ENCODE assay signal across 34 cellular contexts in the genomic region with DNA sequence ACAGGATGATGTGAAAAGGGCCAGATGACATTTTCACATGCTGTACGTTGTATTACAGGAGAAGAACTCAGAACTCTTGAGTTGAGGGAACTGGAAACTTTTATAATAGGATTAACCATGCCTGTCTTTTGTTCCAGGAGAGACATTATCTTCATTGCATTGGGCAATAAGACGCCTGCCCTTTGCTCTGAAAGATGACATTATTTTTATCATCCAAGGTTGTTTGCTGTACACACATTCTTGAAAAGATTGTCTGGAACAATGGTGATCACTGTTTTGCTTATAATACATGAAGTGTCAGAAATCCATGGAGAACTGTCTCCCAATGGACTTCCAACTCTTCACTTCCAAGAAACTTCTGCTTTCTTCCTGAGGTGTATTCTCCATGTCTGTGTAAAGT.
DNase-seq lines count a peak whose midpoint lies in the region; ATAC-seq, FAIRE-seq and TF ChIP-seq lines count a peak whose summit lies in the region.
"Had no signal": no experiment of that assay in that cellular context is flagged by ENCODE, and none has a peak within 500 bp of the region (broad histone marks: within the 10 kb centered on the region; RNA-seq: fewer than 3 reads in every experiment).

No MANE protein-coding gene starts in this region.

- H3K27ac ChIP-seq in HepG2 (ENCODE audit: extremely low read length, insufficient read depth, low read length) (no peak overlapping the region), right lobe of liver (no peak overlapping the region), hepatocyte (peak overlapping the region; percentile 39), foreskin keratinocyte (no peak overlapping the region)
- H3K27ac ChIP-seq: 22Rv1; A549; BLaER1; BLaER1 treated with 17β-estradiol and CSF1 and Interleukin-3, amounts not matched to agents 10 nM and 100 nM; C4-2B had no signal

- H2AFZ ChIP-seq in HepG2 (ENCODE audit: low read length) (no peak overlapping the region), hepatocyte (no peak overlapping the region)

- TF ChIP-seq CTCF in HepG2 (CRISPR knock-in tag; IDR thresholded peaks at IDR 0.05) (no peak), right lobe of liver (IDR thresholded peaks at IDR 0.05) (no peak), Caco-2 (IDR thresholded peaks at IDR 0.05; ENCODE audit: insufficient read depth in 1 of 2, low read depth in 1 of 2, low read length in 1 of 2, severe bottlenecking in 1 of 2, unreplicated experiment in 1 of 2) (no peak), hepatocyte (IDR thresholded peaks at IDR 0.05; ENCODE audit: poor library complexity) (no peak), foreskin keratinocyte (conservative IDR thresholded peaks at IDR 0.05) (no peak)

- no TSS peak for BruUV-seq in HepG2 (replicated peaks; lab: Mats Ljungman, UMichigan)
- no TSS peak for BruUV-seq in Caco-2 (replicated peaks; lab: Mats Ljungman, UMichigan)

- no peak overlapping the region for H3K9ac ChIP-seq in HepG2 (ENCODE audit: insufficient read depth, low read depth, low read length)
- H3K9ac ChIP-seq: BLaER1; BLaER1 treated with 17β-estradiol and CSF1 and Interleukin-3, amounts not matched to agents 10 nM and 100 nM had no signal

- H3K27me3 Mint-ChIP-seq in Caco-2 (ENCODE audit: insufficient read depth, unreplicated experiment): no peaks in the 10 kb centered on the region
- H3K27me3 Mint-ChIP-seq: CD4-positive, CD25-positive, alpha-beta regulatory T cell had no signal

- H3K4me1 ChIP-seq in HepG2 (ENCODE audit: insufficient read depth, low read length): peaks cover 56% of the 10 kb centered on the region
- peaks cover 0 to 11% (median 5%) of the 10 kb centered on the region in 4 donors for H3K4me1 ChIP-seq in right lobe of liver
- peaks cover 60% of the 10 kb centered on the region for H3K4me1 ChIP-seq in Caco-2
- H3K4me1 ChIP-seq in hepatocyte (ENCODE audit: insufficient read depth): peaks cover 19% of the 10 kb centered on the region
- no peaks in the 10 kb centered on the region for H3K4me1 ChIP-seq in foreskin keratinocyte
- H3K4me1 ChIP-seq: A549, BE2C had no signal

- H3K9me3 Mint-ChIP-seq in Caco-2 (ENCODE audit: unreplicated experiment): peaks cover 12% of the 10 kb centered on the region

- H4K20me1 ChIP-seq in HepG2 (ENCODE audit: insufficient read depth, low read length): no peaks in the 10 kb centered on the region
- H4K20me1 ChIP-seq in hepatocyte (ENCODE audit: insufficient read depth, poor library complexity, severe bottlenecking): no peaks in the 10 kb centered on the region
- H4K20me1 ChIP-seq: BLaER1; BLaER1 treated with 17β-estradiol and CSF1 and Interleukin-3, amounts not matched to agents 10 nM and 100 nM had no signal

- TF ChIP-seq EP300 in HepG2 (IDR thresholded peaks at IDR 0.05; ENCODE audit: low read depth in 2 of 2, low read length in 2 of 2) (no peak), HepG2 (CRISPR knock-in tag; IDR thresholded peaks at IDR 0.05; ENCODE audit: borderline replicate concordance) (no peak)

- H3K36me3 Mint-ChIP-seq in Caco-2 (ENCODE audit: insufficient read depth, unreplicated experiment): peaks cover 8% of the 10 kb centered on the region
- H3K36me3 Mint-ChIP-seq: CD14-positive monocyte; CD4-positive, alpha-beta memory T cell; CD4-positive, CD25-positive, alpha-beta regulatory T cell; CD8-positive, alpha-beta memory T cell; CD8-positive, alpha-beta T cell had no signal

- ATAC-seq in HepG2 (no peak), right lobe of liver (no peak), foreskin keratinocyte (no peak)
- ATAC-seq: A549; CD8-positive, alpha-beta T cell had no signal

- POLR2A ChIA-PET in HepG2 (lab: Yijun Ruan, JAX): no interaction called here
- POLR2A ChIA-PET in Caco-2 (lab: Charles Lee): no interaction called here

- 21% methylated on average over 2 of the region's 2 CpGs for WGBS in HepG2 (ENCODE audit: low lambda C conversion rate)
- 65% methylated on average over 2 of the region's 2 CpGs for WGBS in right lobe of liver (ENCODE audit: insufficient coverage, low coverage, low lambda C conversion rate, missing lambda C conversion rate)
- WGBS in hepatocyte (ENCODE audit: low lambda C conversion rate, missing lambda C conversion rate): 56% methylated on average over 2 of the region's 2 CpGs

- intact Hi-C loops in HepG2 (cut with micrococcal nuclease; ENCODE audit: unreplicated experiment): no loop called here
- intact Hi-C loops in right lobe of liver (cut with DNase I): no loop called here
- intact Hi-C loops in Caco-2 (cut with micrococcal nuclease; ENCODE audit: unreplicated experiment): no loop called here

- H3K4me3 ChIP-seq in HepG2 (replicated peaks in 1 of 3; ENCODE audit: insufficient read depth in 1 of 3, low read depth in 2 of 3, low read length in 3 of 3): no peak overlapping the region
- no peak overlapping the region for H3K4me3 ChIP-seq in right lobe of liver
- no peak overlapping the region for H3K4me3 ChIP-seq in Caco-2 (ENCODE audit: low read depth, low read length)
- no peak overlapping the region for H3K4me3 ChIP-seq in hepatocyte
- H3K4me3 ChIP-seq: A549; BLaER1; BLaER1 treated with 17β-estradiol and CSF1 and Interleukin-3, amounts not matched to agents 10 nM and 100 nM had no signal

- no peaks in the 10 kb centered on the region for H3K79me2 ChIP-seq in HepG2 (ENCODE audit: insufficient read depth, low read length)
- H3K79me2 ChIP-seq in hepatocyte: no peaks in the 10 kb centered on the region

- H3K27me3 ChIP-seq in HepG2 (ENCODE audit: control insufficient read depth in 1 of 2, insufficient read depth in 2 of 2, low read length in 2 of 2): peaks cover 0 to 4% of the 10 kb centered on the region in 2 experiments; a peak in 2 of 5 replicates
- no peaks in the 10 kb centered on the region for H3K27me3 ChIP-seq in right lobe of liver
- H3K27me3 ChIP-seq in Caco-2 (replicated peaks; ENCODE audit: control insufficient read depth, insufficient read depth, low read length): no peaks in the 10 kb centered on the region
- no peaks in the 10 kb centered on the region for H3K27me3 ChIP-seq in hepatocyte
- H3K27me3 ChIP-seq in foreskin keratinocyte: no peaks in the 10 kb centered on the region
- H3K27me3 ChIP-seq: BE2C; BLaER1; BLaER1 treated with 17β-estradiol and CSF1 and Interleukin-3, amounts not matched to agents 10 nM and 100 nM had no signal

- in situ Hi-C loops in HepG2 (cut with HindIII; ENCODE audit: extremely low pct_ligation_motif_present, low pct_unique_long_range_greater_than_20kb): no loop called here

- H3K4me3 Mint-ChIP-seq in Caco-2 (ENCODE audit: unreplicated experiment): no peak overlapping the region
- H3K4me3 Mint-ChIP-seq: B cell; CD14-positive monocyte; CD4-positive, alpha-beta memory T cell; CD4-positive, alpha-beta T cell; CD4-positive, CD25-positive, alpha-beta regulatory T cell; CD8-positive, alpha-beta memory T cell; CD8-positive, alpha-beta T cell had no signal

- peaks cover 20% of the 10 kb centered on the region; the same call in 1 of the 2 replicates for H3K9me3 ChIP-seq in HepG2 (ENCODE audit: low read length)
- no peaks in the 10 kb centered on the region for H3K9me3 ChIP-seq in right lobe of liver
- H3K9me3 ChIP-seq in Caco-2: peaks cover 34% of the 10 kb centered on the region
- no peaks in the 10 kb centered on the region for H3K9me3 ChIP-seq in hepatocyte (ENCODE audit: low read depth)
- H3K9me3 ChIP-seq: A549, BE2C had no signal

- DNase-seq in HepG2 (ENCODE audit: low spot score) (no peak), right lobe of liver (no peak), Caco-2 (peak in 1 of 2 experiments; percentile 31), hepatocyte (ENCODE audit: low spot score) (no peak), ecto neural progenitor cell (ENCODE audit: low spot score) (no peak), foreskin keratinocyte (no peak)
- DNase-seq: 8988T; ACHN; AML-193; BE2C; C1 segment of cervical spinal cord; Calu3; CD4-positive, alpha-beta memory T cell; CD4-positive, alpha-beta T cell; CD4-positive, CD25-positive, alpha-beta regulatory T cell; CD8-positive, alpha-beta memory T cell; COR-L47; DMS 273 treated with DMSO at 0.1 percent for 48 hours; DMS153; DMS53; DMS79; DMS79 treated with DMSO at 0.1 percent for 48 hours; DND-41; EL had no signal

- H3K36me3 ChIP-seq in HepG2 (replicated peaks in 1 of 2; ENCODE audit: control insufficient read depth in 1 of 2, insufficient read depth in 2 of 2, low read length in 2 of 2) (no peaks in the 10 kb centered on the region), right lobe of liver (no peaks in the 10 kb centered on the region), Caco-2 (ENCODE audit: control insufficient read depth, insufficient read depth, low read length) (no peaks in the 10 kb centered on the region), hepatocyte (replicated peaks; ENCODE audit: insufficient read depth, low read depth) (no peaks in the 10 kb centered on the region)
- H3K36me3 ChIP-seq: BE2C; BLaER1; BLaER1 treated with 17β-estradiol and CSF1 and Interleukin-3, amounts not matched to agents 10 nM and 100 nM had no signal

- CTCF ChIA-PET in HepG2 (lab: Yijun Ruan, JAX; ENCODE audit: low intra/inter-chr PET ratio, low total read pairs): no interaction called here
- CTCF ChIA-PET in Caco-2 (lab: Charles Lee): interaction anchor here (0.6 kb wide), 1 partner anchor 12 kb away, joined by 3 read pairs; no protein-coding TSS in a partner anchor

- peak overlapping the region; percentile 10 for H3K27ac Mint-ChIP-seq in Caco-2 (ENCODE audit: unreplicated experiment)
- H3K27ac Mint-ChIP-seq: B cell; CD14-positive monocyte; CD4-positive, alpha-beta memory T cell; CD4-positive, alpha-beta T cell; CD4-positive, CD25-positive, alpha-beta regulatory T cell; CD8-positive, alpha-beta T cell had no signal

- no peak for TF ChIP-seq RAD21 in HepG2 (CRISPR knock-in tag; IDR thresholded peaks at IDR 0.05)

- H3K4me2 ChIP-seq in HepG2 (ENCODE audit: low read depth, low read length) (no peak overlapping the region), hepatocyte (no peak overlapping the region)
- H3K4me2 ChIP-seq: A549; BLaER1; BLaER1 treated with 17β-estradiol and CSF1 and Interleukin-3, amounts not matched to agents 10 nM and 100 nM had no signal

- TF ChIP-seq POLR2A in HepG2 (IDR thresholded peaks at IDR 0.05; ENCODE audit: insufficient read depth in 1 of 2, low read depth in 2 of 2, low read length in 2 of 2) (no peak), right lobe of liver (IDR thresholded peaks at IDR 0.05) (no peak)

- FAIRE-seq in HepG2 (lab: Jason Lieb, UNC): no peak
- FAIRE-seq: A204.1, A549, D721Med had no signal

- H3K4me1 Mint-ChIP-seq in Caco-2 (ENCODE audit: low read depth, unreplicated experiment): peaks cover 58% of the 10 kb centered on the region
- H3K4me1 Mint-ChIP-seq: B cell; CD14-positive monocyte; CD4-positive, alpha-beta memory T cell; CD4-positive, CD25-positive, alpha-beta regulatory T cell had no signal

- no peaks in the 10 kb centered on the region for H3K9me2 ChIP-seq in hepatocyte (replicated peaks; ENCODE audit: insufficient read depth)

TF ChIP-seq in HepG2, 621 proteins besides CTCF, POLR2A, EP300 and RAD21 (continues in another document):
- TF ChIP-seq MEF2D (CRISPR knock-in tag; IDR thresholded peaks at IDR 0.05) (no peak), HNF4A (CRISPR knock-in tag; IDR thresholded peaks at IDR 0.05) (0 out of 2 replicates have a peak, but pooled peaks have one; percentile 4), BCL6 (CRISPR knock-in tag; IDR thresholded peaks at IDR 0.05) (peak; percentile 56), RBM22 (optimal IDR thresholded peaks at IDR 0.05; ENCODE audit: low read length) (no peak), NR2F6 (IDR thresholded peaks at IDR 0.05) (0 out of 2 replicates have a peak, but pooled peaks have one; percentile 10), NR2F6 (CRISPR knock-in tag; IDR thresholded peaks at IDR 0.05) (no peak)
